Comparison of ENCODE assay signal across 12 cellular contexts in genomic region chr3:151087648-151088047, GRCh38. TPM values are rescaled to one million over a fixed set of nuclear protein-coding genes. Genes with fewer than 3 reads are reported as not detected.
DNase-seq lines count a peak whose midpoint lies in the region; ATAC-seq and TF ChIP-seq lines count a peak whose summit lies in the region.
"Had no signal": no experiment of that assay in that cellular context is flagged by ENCODE, and none has a peak within 500 bp of the region (broad histone marks: within the 10 kb centered on the region; RNA-seq: fewer than 3 reads in every experiment).

No MANE protein-coding gene starts in this region.

- TF ChIP-seq POLR2A in uterus (IDR thresholded peaks at IDR 0.05), result no peak

- H3K4me1 ChIP-seq in BE2C (no peaks in the 10 kb centered on the region), GM23338 (ENCODE audit: insufficient read depth) (peaks cover 50% of the 10 kb centered on the region), MM.1S (ENCODE audit: low read length) (peaks cover 6% of the 10 kb centered on the region), uterus (no peaks in the 10 kb centered on the region)
- H3K4me1 ChIP-seq: ascending aorta had no signal

- H3K27ac Mint-ChIP-seq in GM23338 (no peak overlapping the region), T-cell (no peak overlapping the region), immature natural killer cell (no peak overlapping the region)

- H3K4me2 ChIP-seq in GM23338 (peak overlapping the region; percentile 99), MM.1S (ENCODE audit: low read depth, low read length) (no peak overlapping the region)

- intact Hi-C loops in uterus (cut with DNase I; ENCODE audit: low total_unique reads), result no loop called here

- H3K9me3 ChIP-seq in BE2C (no peaks in the 10 kb centered on the region), MM.1S (replicated peaks; ENCODE audit: insufficient read depth, low read length) (no peaks in the 10 kb centered on the region), uterus (no peaks in the 10 kb centered on the region)
- H3K9me3 ChIP-seq: ascending aorta, tibial nerve had no signal

- peaks cover 28% of the 10 kb centered on the region for H3K27me3 Mint-ChIP-seq in GM23338 (ENCODE audit: insufficient read depth, low read depth, poor library complexity)
- H3K27me3 Mint-ChIP-seq in T-cell, result peaks cover 18 to 39% of the 10 kb centered on the region in 2 donors
- H3K27me3 Mint-ChIP-seq in immature natural killer cell (ENCODE audit: low read depth in 3 of 3), result peaks cover 5 to 17% (median 16%) of the 10 kb centered on the region in 3 donors

- H3K79me2 ChIP-seq in GM23338 (replicated peaks; ENCODE audit: insufficient read depth) (peaks cover 56% of the 10 kb centered on the region), MM.1S (ENCODE audit: low read length) (no peaks in the 10 kb centered on the region)

- H3K4me1 Mint-ChIP-seq in GM23338 (peaks cover 57% of the 10 kb centered on the region), T-cell (peaks cover 0 to 15% (median 13%) of the 10 kb centered on the region in 3 donors), immature natural killer cell (peaks cover 14 to 19% of the 10 kb centered on the region in 2 donors)

- no peaks in the 10 kb centered on the region; the same call in 2 of the 3 replicates for H3K9me3 Mint-ChIP-seq in GM23338
- no peaks in the 10 kb centered on the region for H3K9me3 Mint-ChIP-seq in T-cell
- H3K9me3 Mint-ChIP-seq in immature natural killer cell, result no peaks in the 10 kb centered on the region

- H3K27ac ChIP-seq in GM23338 (ENCODE audit: low read depth) (no peak overlapping the region), MM.1S (ENCODE audit: low read length) (no peak overlapping the region), uterus (no peak overlapping the region)
- H3K27ac ChIP-seq: WERI-Rb-1 had no signal

- TF ChIP-seq CTCF in BE2C (IDR thresholded peaks at IDR 0.05; ENCODE audit: low read depth, low read length) (no peak), GM23338 (conservative IDR thresholded peaks at IDR 0.05; ENCODE audit: low read depth in 2 of 2) (no peak), MM.1S (IDR thresholded peaks at IDR 0.05; ENCODE audit: low read length) (no peak), uterus (IDR thresholded peaks at IDR 0.05) (no peak), GM10266 (IDR thresholded peaks at IDR 0.05; ENCODE audit: control insufficient read depth, insufficient read depth, low read depth, missing control alignments) (no peak)

- no peaks in the 10 kb centered on the region for H3K36me3 ChIP-seq in BE2C
- H3K36me3 ChIP-seq in GM23338 (ENCODE audit: insufficient read depth), result no peaks in the 10 kb centered on the region
- no peaks in the 10 kb centered on the region for H3K36me3 ChIP-seq in MM.1S (replicated peaks; ENCODE audit: insufficient read depth, low read length)
- no peaks in the 10 kb centered on the region for H3K36me3 ChIP-seq in uterus
- H3K36me3 ChIP-seq: ascending aorta, tibial nerve, WERI-Rb-1 had no signal

- peak overlapping the region; percentile 87 for H3K4me3 Mint-ChIP-seq in GM23338
- H3K4me3 Mint-ChIP-seq in T-cell, result peak overlapping the region; percentile 75 to 82 (median 80)
- H3K4me3 Mint-ChIP-seq in immature natural killer cell, result peak overlapping the region; percentile 79 to 87 (median 82)

- H3F3A ChIP-seq in GM23338 (replicated peaks; ENCODE audit: low read depth) (no peaks in the 10 kb centered on the region), MM.1S (ENCODE audit: insufficient read depth, low read length) (peaks cover 4% of the 10 kb centered on the region; the same call in 1 of the 2 replicates)

- no peaks in the 10 kb centered on the region for H3K9me2 ChIP-seq in GM23338 (ENCODE audit: insufficient read depth)
- no peaks in the 10 kb centered on the region for H3K9me2 ChIP-seq in MM.1S (replicated peaks; ENCODE audit: insufficient read depth, low read length)

- H3K4me3 ChIP-seq in BE2C (ENCODE audit: low read depth, low read length) (peak overlapping the region; percentile 73), GM23338 (peak overlapping the region; percentile 83), MM.1S (ENCODE audit: low read length) (no peak overlapping the region), uterus (no peak overlapping the region)

- POLR2A ChIA-PET in T-cell (lab: Charles Lee), result interaction anchor here in 1 of 2 donors (0.6 kb wide), 1 partner anchor 63 kb away, joined by 3 read pairs; no protein-coding TSS in a partner anchor

- H3K27me3 ChIP-seq in BE2C (no peaks in the 10 kb centered on the region), GM23338 (ENCODE audit: insufficient read depth) (peaks cover 21% of the 10 kb centered on the region), MM.1S (replicated peaks; ENCODE audit: insufficient read depth, low read length) (peaks cover 15% of the 10 kb centered on the region; the same call in 1 of the 2 replicates), uterus (no peaks in the 10 kb centered on the region)
- H3K27me3 ChIP-seq: ascending aorta had no signal

- H2AFZ ChIP-seq in GM23338, result no peak overlapping the region
- H2AFZ ChIP-seq in MM.1S (ENCODE audit: low read length), result no peak overlapping the region

- DNase-seq in BE2C (no peak), GM23338 (ENCODE audit: low spot score) (no peak), T-cell (no peak), immature natural killer cell (no peak), MM.1S (no peak), uterus (no peak), GM10266 (ENCODE audit: extremely low spot score) (no peak)
- DNase-seq: stimulated activated CD4-positive, alpha-beta T cell treated with anti-CD3 and anti-CD28 coated beads, Interleukin-1b, Interleukin-23, amount 100 ng/mL, for 48 hours; WERI-Rb-1 had no signal

- 0 out of 2 replicates have a peak, but pooled peaks cover 15% of the 10 kb centered on the region for H4K20me1 ChIP-seq in GM23338 (replicated peaks; ENCODE audit: insufficient read depth)
- no peaks in the 10 kb centered on the region for H4K20me1 ChIP-seq in MM.1S (ENCODE audit: insufficient read depth, low read length)

- ATAC-seq in GM23338, result no peak
- ATAC-seq in T-cell (replicated peaks in 1 of 4), result no peak
- no peak for ATAC-seq in activated CD4-positive, CD25-positive, alpha-beta regulatory T cell treated with anti-CD3 and anti-CD28 coated beads, Interleukin-2, amount 50 U/mL, for 24 hours

- CTCF ChIA-PET in T-cell (lab: Charles Lee), result interaction anchor here (0.6 to 1.4 kb wide), 3 partner anchors 55 to 1382 kb away, joined by 3 to 10 read pairs (median 3); no protein-coding TSS in a partner anchor

- H3K36me3 Mint-ChIP-seq in GM23338 (ENCODE audit: low read depth) (peaks cover 2% of the 10 kb centered on the region; the same call in 2 of the 3 replicates), T-cell (no peaks in the 10 kb centered on the region), immature natural killer cell (no peaks in the 10 kb centered on the region)

- H3K9ac ChIP-seq in MM.1S (ENCODE audit: low read length), result no peak overlapping the region

TF ChIP-seq in GM23338, 12 proteins besides CTCF, POLR2A, EP300 and RAD21:
- TF ChIP-seq, protein P1, sequence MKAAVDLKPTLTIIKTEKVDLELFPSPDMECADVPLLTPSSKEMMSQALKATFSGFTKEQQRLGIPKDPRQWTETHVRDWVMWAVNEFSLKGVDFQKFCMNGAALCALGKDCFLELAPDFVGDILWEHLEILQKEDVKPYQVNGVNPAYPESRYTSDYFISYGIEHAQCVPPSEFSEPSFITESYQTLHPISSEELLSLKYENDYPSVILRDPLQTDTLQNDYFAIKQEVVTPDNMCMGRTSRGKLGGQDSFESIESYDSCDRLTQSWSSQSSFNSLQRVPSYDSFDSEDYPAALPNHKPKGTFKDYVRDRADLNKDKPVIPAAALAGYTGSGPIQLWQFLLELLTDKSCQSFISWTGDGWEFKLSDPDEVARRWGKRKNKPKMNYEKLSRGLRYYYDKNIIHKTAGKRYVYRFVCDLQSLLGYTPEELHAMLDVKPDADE (IDR thresholded peaks at IDR 0.05), result no peak
- no peak for TF ChIP-seq STAT1 (IDR thresholded peaks at IDR 0.05; ENCODE audit: unreplicated experiment)

RNA-seq across cellular contexts. Expression of gene MED12L, which starts 2.2 kb away (rescaled TPM):
- 4.5 TPM for polyA plus RNA-seq in BE2C (2012; ENCODE audit: insufficient read depth, insufficient read length, low read depth)
- 23.7 and 25.0 TPM in 2 replicates for total RNA-seq in GM23338 (2014; rRNA removed; shearing (Covaris generic))
- 5.6 and 5.7 TPM in 2 replicates for polyA plus RNA-seq in GM23338 (2016; fragmentation: Nextera tagmentation; extraction: Ambion mirVana)
- total RNA-seq in T-cell, result 1 to 10 TPM in 2 of 5 donors, under 1 TPM in 3; 0.55 to 2.1 (median 0.66) TPM
- polyA plus RNA-seq in immature natural killer cell, result under 1 TPM in 1 of 3 donors, not detected in 2; 0.18 TPM
- 10 to 100 TPM in 1 of 4 donors, 1 to 10 TPM in 1, under 1 TPM in 2; 0.51 to 12.7 (median 3.1) TPM for total RNA-seq in uterus

Comparison
In these comparisons a context has a peak if more than half of its experiments do, and no peak if none do; other contexts are left out.
1. H3K4me3 ChIP-seq: peak in BE2C (single experiment) and GM23338 (single experiment); none in MM.1S (single experiment) and uterus (0 of 2).
2. Peak in every context shown above with its lines, with median percentiles within 50 percentile points of each other: H3K4me3 Mint-ChIP-seq.